In genomic region chr4:110854021-110854678, GRCh38 we compare ENCODE assay signal across 1 cellular context.
TF ChIP-seq lines count a peak whose summit lies in the region.

No MANE protein-coding gene starts in this region.

TF ChIP-seq in IMR-90, 13 proteins besides CTCF, POLR2A, EP300 and RAD21:
- no peak for TF ChIP-seq MAZ (IDR thresholded peaks at IDR 0.05; ENCODE audit: borderline replicate concordance, low read depth, low read length)
- TF ChIP-seq CEBPB (IDR thresholded peaks at IDR 0.05; ENCODE audit: low read depth, low read length), result peak; percentile 76; the same call in 1 of the 2 replicates
- peak; percentile 56 for TF ChIP-seq BHLHE40 (IDR thresholded peaks at IDR 0.05; ENCODE audit: low read depth, low read length)
